8 cellular contexts compared by ENCODE assay signal in genomic region chr22:24555496-24556253, GRCh38. TPM values are rescaled to one million over a fixed set of nuclear protein-coding genes. Genes with fewer than 3 reads are reported as not detected.
DNase-seq lines count a peak whose midpoint lies in the region; ATAC-seq and TF ChIP-seq lines count a peak whose summit lies in the region.

SNRPD3 (plus strand) TSS chr22:24555999; CDS start chr22:24557675, 1,676 bp downstream.

- peaks cover 0 to 64% of the 10 kb centered on the region in 2 donors for H3K4me1 ChIP-seq in right atrium auricular region
- H3K4me1 ChIP-seq in psoas muscle = peaks cover 55% of the 10 kb centered on the region
- H3K4me1 ChIP-seq in urinary bladder (ENCODE audit: insufficient read depth) = no peaks in the 10 kb centered on the region

- TF ChIP-seq CTCF in right atrium auricular region (IDR thresholded peaks at IDR 0.05) = peak in 1 of 2 donors; percentile 9
- TF ChIP-seq CTCF in psoas muscle (IDR thresholded peaks at IDR 0.05) = peak; percentile 16

- H3K9me3 ChIP-seq in right atrium auricular region = no peaks in the 10 kb centered on the region
- no peaks in the 10 kb centered on the region for H3K9me3 ChIP-seq in psoas muscle

- H3K27me3 ChIP-seq in right atrium auricular region (no peaks in the 10 kb centered on the region), psoas muscle (ENCODE audit: insufficient read depth in 3 of 3, low read length in 2 of 3) (no peaks in the 10 kb centered on the region)

- WGBS in psoas muscle, 3 donors = 0 to 1% (median 0%) methylated on average over 45 to 46 of the region's 46 CpGs
- WGBS in urinary bladder = under 1% methylated on average over 46 of the region's 46 CpGs

- peaks cover 25% of the 10 kb centered on the region for H3K36me3 ChIP-seq in right atrium auricular region
- peaks cover 6 to 32% of the 10 kb centered on the region in 2 donors for H3K36me3 ChIP-seq in psoas muscle (ENCODE audit: insufficient read depth in 1 of 2, low read depth in 1 of 2)
- H3K36me3 ChIP-seq in urinary bladder (ENCODE audit: insufficient read depth) = no peaks in the 10 kb centered on the region

- peak within 1 kb of the TSS; percentile 96 to 99 for H3K27ac ChIP-seq in right atrium auricular region
- peak within 1 kb of the TSS; percentile 95 for H3K27ac ChIP-seq in psoas muscle
- peak within 1 kb of the TSS; percentile 95 for H3K27ac ChIP-seq in urinary bladder (ENCODE audit: low read depth)

- intact Hi-C loops in T-helper 2 cell treated with Interferon-gamma antibody and Interleukin-4, amounts not matched to agents 100 ng/mL and 5 ng/mL, for 36 hours (cut with micrococcal nuclease) = no loop called here
- intact Hi-C loops in psoas muscle (cut with DNase I) = loop anchor here in 1 of 2 donors (10.0 kb wide), 1 partner anchor 641 kb away; no protein-coding TSS in a partner anchor

- peak; percentile 81 for DNase-seq in NCI-H1694 treated with DMSO at 0.1 percent for 48 hours (lab: John Stamatoyannopoulos, UW)
- peak; percentile 66 to 98 (median 91) for DNase-seq in anterior cingulate cortex (lab: John Stamatoyannopoulos, UW)
- DNase-seq in right atrium auricular region (ENCODE audit: low spot score) = peak; percentile 96
- peak; percentile 93 to 96 for DNase-seq in psoas muscle

- H3K4me3 ChIP-seq in right atrium auricular region = peak within 1 kb of the TSS; percentile 76 to 94
- peak within 1 kb of the TSS; percentile 87 for H3K4me3 ChIP-seq in psoas muscle
- peak within 1 kb of the TSS; percentile 95 for H3K4me3 ChIP-seq in urinary bladder (ENCODE audit: low read depth, low read length)

- ATAC-seq in GM18499 (IDR thresholded peaks at IDR 0.05; ENCODE audit: insufficient read depth, unreplicated experiment) (peak; percentile 41), HG02885 (IDR thresholded peaks at IDR 0.05; ENCODE audit: poor library complexity, unreplicated experiment) (peak; percentile 54), psoas muscle (peak; percentile 77 to 82 (median 80))

RNA-seq across cellular contexts. Expression of gene SNRPD3, which starts in this region (rescaled TPM):
- 116 and 118 TPM in 2 replicates for total RNA-seq in T-helper 2 cell treated with Interferon-gamma antibody and Interleukin-4, amounts not matched to agents 100 ng/mL and 5 ng/mL, for 36 hours
- total RNA-seq in right atrium auricular region (100 to 1,000 TPM; 100 to 125 TPM), psoas muscle (10 to 100 TPM; 68.8 to 90.5 (median 75.8) TPM), urinary bladder (100 TPM)
- polyA plus RNA-seq in psoas muscle (100 to 1,000 TPM in 2 of 3 donors, 10 to 100 TPM in 1; 82.7 to 129 (median 110) TPM), urinary bladder (107 TPM)

Comparison
In these comparisons a context has a peak if more than half of its experiments do, and no peak if none do; other contexts are left out.
1. Peak in every context shown above with its lines: DNase-seq, ATAC-seq, H3K4me3 ChIP-seq and H3K27ac ChIP-seq.